9 cellular contexts compared by ENCODE assay signal in genomic region chr7:141701489-141702046, GRCh38. TPM values are rescaled to one million over a fixed set of nuclear protein-coding genes. Genes with fewer than 3 reads are reported as not detected.
DNase-seq lines count a peak whose midpoint lies in the region; ATAC-seq and TF ChIP-seq lines count a peak whose summit lies in the region.
"Had no signal": no experiment of that assay in that cellular context is flagged by ENCODE, and none has a peak within 500 bp of the region (broad histone marks: within the 10 kb centered on the region; RNA-seq: fewer than 3 reads in every experiment).

No MANE protein-coding gene starts in this region.

- TF ChIP-seq CTCF in astrocyte of the cerebellum (IDR thresholded peaks at IDR 0.05; ENCODE audit: low read depth, low read length, missing control alignments), result no peak

- H3K9me3 ChIP-seq in T-helper 17 cell (ENCODE audit: control insufficient read depth, low read length, poor library complexity, severe bottlenecking) (no peaks in the 10 kb centered on the region), iPS-18c (ENCODE audit: control insufficient read depth, insufficient read depth, low read length) (no peaks in the 10 kb centered on the region)

- no peaks in the 10 kb centered on the region for H3K36me3 Mint-ChIP-seq in T-helper 17 cell (ENCODE audit: low read depth)

- peak; percentile 79 for ATAC-seq in GM19463 (IDR thresholded peaks at IDR 0.05; ENCODE audit: unreplicated experiment)
- peak; percentile 83 for ATAC-seq in HG03571 (IDR thresholded peaks at IDR 0.05; ENCODE audit: unreplicated experiment)
- ATAC-seq in T-helper 17 cell, result peak; percentile 86

- H3K4me3 Mint-ChIP-seq in T-helper 17 cell, result peak overlapping the region; percentile 94

- peak overlapping the region; percentile 59 for H3K4me3 ChIP-seq in astrocyte of the cerebellum (ENCODE audit: low read depth, low read length)
- peak overlapping the region; percentile 64 for H3K4me3 ChIP-seq in iPS-18c (ENCODE audit: insufficient read depth, low read depth, low read length)

- H3K4me1 Mint-ChIP-seq in T-helper 17 cell, result peaks cover 40% of the 10 kb centered on the region

- peak overlapping the region; percentile 97 for H3K27ac Mint-ChIP-seq in T-helper 17 cell

- in situ Hi-C loops in astrocyte of the cerebellum (cut with HindIII; ENCODE audit: low sequenced_read_pairs), result no loop called here

- DNase-seq in DMS53 (lab: John Stamatoyannopoulos, UW), result peak; percentile 79
- peak; percentile 50 to 58 (median 57) for DNase-seq in T-helper 17 cell
- DNase-seq in astrocyte of the cerebellum (ENCODE audit: low read depth), result no peak
- DNase-seq in stimulated activated CD4-positive, alpha-beta T cell treated with anti-CD3 and anti-CD28 coated beads, Interleukin-12 subunit alpha, Interleukin-12 subunit beta, amount 100 ng/mL, for 24 hours (ENCODE audit: low read depth in 2 of 2), result peak; percentile 40 to 51
- DNase-seq in NCI-H226, result no peak

- no peaks in the 10 kb centered on the region for H3K27me3 Mint-ChIP-seq in T-helper 17 cell

RNA-seq across cellular contexts. Expression of gene DENND11, which starts 0.4 kb away (rescaled TPM):
- total RNA-seq in T-helper 17 cell, result 10 to 100 TPM; 34.1 to 37.6 TPM

RNA-seq across cellular contexts. Expression of gene WEE2, which starts 6.6 kb away (rescaled TPM):
- total RNA-seq in T-helper 17 cell, result not detected
- total RNA-seq: glomerular endothelial cell had no signal

RNA-seq across cellular contexts. Expression of gene SSBP1, which starts 36.6 kb away (rescaled TPM):
- 10 to 100 TPM; 81.3 to 91.3 TPM for total RNA-seq in T-helper 17 cell

Comparison
In these comparisons a context has a peak if more than half of its experiments do, and no peak if none do; other contexts are left out.
1. DNase-seq: peak in DMS53 (single experiment), T-helper 17 cell (3 of 3) and stimulated activated CD4-positive, alpha-beta T cell treated with anti-CD3 and anti-CD28 coated beads, Interleukin-12 subunit alpha, Interleukin-12 subunit beta, amount 100 ng/mL, for 24 hours (2 of 2); none in astrocyte of the cerebellum (single experiment) and NCI-H226 (single experiment).
2. Peak in every context shown above with its lines, with median percentiles within 50 percentile points of each other: ATAC-seq.